ENCODE assay signal across 12 cellular contexts in the genomic region with DNA sequence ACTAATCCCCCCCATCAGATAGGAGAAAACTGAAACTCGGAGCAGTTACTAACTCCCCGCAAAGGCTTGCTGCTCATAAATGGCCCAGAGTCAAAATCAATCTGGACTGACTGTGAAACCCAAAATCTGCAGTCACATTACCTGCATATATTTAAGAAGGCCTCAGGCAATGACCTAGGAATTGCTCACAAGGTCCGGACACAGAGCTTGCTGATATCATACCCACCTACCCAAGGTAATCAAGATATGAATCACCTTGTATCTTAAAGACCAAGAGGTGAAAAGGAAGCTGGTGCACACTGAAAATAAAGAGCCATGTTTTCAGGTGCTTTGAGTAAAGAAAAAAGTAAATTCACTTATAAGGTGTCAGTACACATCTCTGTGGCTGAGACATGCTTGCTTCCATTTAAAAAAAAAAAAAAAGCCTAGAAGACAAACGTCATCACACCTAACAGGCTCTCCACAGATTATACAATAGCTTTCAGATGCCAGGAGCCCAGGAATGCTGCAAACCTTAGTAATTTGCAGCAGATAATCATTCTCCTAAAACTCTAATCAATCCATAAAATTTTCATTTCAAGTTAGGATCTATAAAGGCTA.
DNase-seq lines count a peak whose midpoint lies in the region; ATAC-seq and TF ChIP-seq lines count a peak whose summit lies in the region.
"Had no signal": no experiment of that assay in that cellular context is flagged by ENCODE, and none has a peak within 500 bp of the region (broad histone marks: within the 10 kb centered on the region; RNA-seq: fewer than 3 reads in every experiment).

No MANE protein-coding gene starts in this region.

- no peaks in the 10 kb centered on the region for H3K36me3 ChIP-seq in MM.1S (replicated peaks; ENCODE audit: insufficient read depth, low read length)
- H3K36me3 ChIP-seq: heart right ventricle had no signal

- H3K79me2 ChIP-seq in MM.1S (ENCODE audit: low read length), result no peaks in the 10 kb centered on the region

- TF ChIP-seq CTCF in MM.1S (IDR thresholded peaks at IDR 0.05; ENCODE audit: low read length), result no peak

- no peak overlapping the region for H3K27ac ChIP-seq in MM.1S (ENCODE audit: low read length)
- H3K27ac ChIP-seq: testis had no signal

- no peaks in the 10 kb centered on the region for H4K20me1 ChIP-seq in MM.1S (ENCODE audit: insufficient read depth, low read length)

- H3K36me3 Mint-ChIP-seq in activated T-helper 17 cell treated with anti-CD3 and anti-CD28 coated beads, Interleukin-2, amount 50 U/mL, for 72 hours (ENCODE audit: low read depth), result peaks cover 35% of the 10 kb centered on the region

- no peaks in the 10 kb centered on the region for H3K27me3 Mint-ChIP-seq in activated T-helper 17 cell treated with anti-CD3 and anti-CD28 coated beads, Interleukin-2, amount 50 U/mL, for 72 hours
- no peaks in the 10 kb centered on the region for H3K27me3 Mint-ChIP-seq in stimulated activated naive CD8-positive, alpha-beta T cell treated with anti-CD3 and anti-CD28 coated beads, Interleukin-15, amount 100 ng/mL, for 72 hours

- no peaks in the 10 kb centered on the region for H3K9me2 ChIP-seq in MM.1S (replicated peaks; ENCODE audit: insufficient read depth, low read length)

- H3K4me1 ChIP-seq in MM.1S (ENCODE audit: low read length), result no peaks in the 10 kb centered on the region
- H3K4me1 ChIP-seq: Caco-2, testis had no signal

- ATAC-seq in HG03060 (IDR thresholded peaks at IDR 0.05; ENCODE audit: low read depth, unreplicated experiment), result peak; percentile 28
- peak; percentile 75 for ATAC-seq in activated T-helper 17 cell treated with anti-CD3 and anti-CD28 coated beads, Interleukin-2, amount 50 U/mL, for 72 hours (replicated peaks)
- peak; percentile 73 for ATAC-seq in stimulated activated naive CD8-positive, alpha-beta T cell treated with anti-CD3 and anti-CD28 coated beads, Interleukin-15, amount 100 ng/mL, for 72 hours
- ATAC-seq: sciatic nerve had no signal

- H3K4me1 Mint-ChIP-seq in activated T-helper 17 cell treated with anti-CD3 and anti-CD28 coated beads, Interleukin-2, amount 50 U/mL, for 72 hours, result peaks cover 55% of the 10 kb centered on the region
- H3K4me1 Mint-ChIP-seq in stimulated activated naive CD8-positive, alpha-beta T cell treated with anti-CD3 and anti-CD28 coated beads, Interleukin-15, amount 100 ng/mL, for 72 hours, result peaks cover 83% of the 10 kb centered on the region

- no peaks in the 10 kb centered on the region for H3K9me3 ChIP-seq in MM.1S (replicated peaks; ENCODE audit: insufficient read depth, low read length)
- H3K9me3 ChIP-seq: Caco-2, testis had no signal

- H3K4me3 Mint-ChIP-seq in activated T-helper 17 cell treated with anti-CD3 and anti-CD28 coated beads, Interleukin-2, amount 50 U/mL, for 72 hours, result peak overlapping the region; percentile 77
- peak overlapping the region; percentile 57 to 58 for H3K4me3 Mint-ChIP-seq in stimulated activated naive CD8-positive, alpha-beta T cell treated with anti-CD3 and anti-CD28 coated beads, Interleukin-15, amount 100 ng/mL, for 72 hours

- H3K9ac ChIP-seq in MM.1S (ENCODE audit: low read length), result no peak overlapping the region

- H3F3A ChIP-seq in MM.1S (ENCODE audit: insufficient read depth, low read length), result no peaks in the 10 kb centered on the region

- H3K4me2 ChIP-seq in MM.1S (ENCODE audit: low read depth, low read length), result no peak overlapping the region

- DNase-seq in stimulated activated CD4-positive, alpha-beta T cell treated with anti-CD3 and anti-CD28 coated beads, Interleukin-1b, Interleukin-23, amount 100 ng/mL, for 48 hours, result peak; percentile 35
- no peak for DNase-seq in stimulated activated CD4-positive, alpha-beta T cell treated with anti-CD3 and anti-CD28 coated beads, Interleukin-4, amount 100 ng/mL, for 1 hour
- DNase-seq in stimulated activated naive CD8-positive, alpha-beta T cell treated with anti-CD3 and anti-CD28 coated beads, Interleukin-15, amount 100 ng/mL, for 72 hours, result peak; percentile 29 to 54
- DNase-seq in MM.1S (no peak), HT-29 (ENCODE audit: low spot score) (no peak), NCI-H1105 (lab: John Stamatoyannopoulos, UW) (no peak)
- DNase-seq: Caco-2, heart right ventricle, testis had no signal

- no peak overlapping the region for H2AFZ ChIP-seq in MM.1S (ENCODE audit: low read length)

- peak overlapping the region; percentile 96 for H3K27ac Mint-ChIP-seq in activated T-helper 17 cell treated with anti-CD3 and anti-CD28 coated beads, Interleukin-2, amount 50 U/mL, for 72 hours
- peak overlapping the region; percentile 92 to 98 for H3K27ac Mint-ChIP-seq in stimulated activated naive CD8-positive, alpha-beta T cell treated with anti-CD3 and anti-CD28 coated beads, Interleukin-15, amount 100 ng/mL, for 72 hours

- H3K9me3 Mint-ChIP-seq in activated T-helper 17 cell treated with anti-CD3 and anti-CD28 coated beads, Interleukin-2, amount 50 U/mL, for 72 hours, result no peaks in the 10 kb centered on the region
- H3K9me3 Mint-ChIP-seq in stimulated activated naive CD8-positive, alpha-beta T cell treated with anti-CD3 and anti-CD28 coated beads, Interleukin-15, amount 100 ng/mL, for 72 hours, result peaks cover 0 to 5% of the 10 kb centered on the region in 2 donors

- H3K4me3 ChIP-seq in MM.1S (ENCODE audit: low read length), result no peak overlapping the region
- H3K4me3 ChIP-seq: heart right ventricle, testis had no signal

- H3K27me3 ChIP-seq in MM.1S (replicated peaks; ENCODE audit: insufficient read depth, low read length), result no peaks in the 10 kb centered on the region
- H3K27me3 ChIP-seq: heart right ventricle, testis had no signal

Comparison
In these comparisons a context has a peak if more than half of its experiments do, and no peak if none do; other contexts are left out.
1. DNase-seq: peak in stimulated activated CD4-positive, alpha-beta T cell treated with anti-CD3 and anti-CD28 coated beads, Interleukin-1b, Interleukin-23, amount 100 ng/mL, for 48 hours (single experiment) and stimulated activated naive CD8-positive, alpha-beta T cell treated with anti-CD3 and anti-CD28 coated beads, Interleukin-15, amount 100 ng/mL, for 72 hours (2 of 2); none in stimulated activated CD4-positive, alpha-beta T cell treated with anti-CD3 and anti-CD28 coated beads, Interleukin-4, amount 100 ng/mL, for 1 hour (single experiment), MM.1S (single experiment), HT-29 (single experiment) and NCI-H1105 (single experiment).
2. Peak in every context shown above with its lines, with median percentiles within 50 percentile points of each other: ATAC-seq.